Comparison of ENCODE assay signal across 34 cellular contexts in the genomic region with DNA sequence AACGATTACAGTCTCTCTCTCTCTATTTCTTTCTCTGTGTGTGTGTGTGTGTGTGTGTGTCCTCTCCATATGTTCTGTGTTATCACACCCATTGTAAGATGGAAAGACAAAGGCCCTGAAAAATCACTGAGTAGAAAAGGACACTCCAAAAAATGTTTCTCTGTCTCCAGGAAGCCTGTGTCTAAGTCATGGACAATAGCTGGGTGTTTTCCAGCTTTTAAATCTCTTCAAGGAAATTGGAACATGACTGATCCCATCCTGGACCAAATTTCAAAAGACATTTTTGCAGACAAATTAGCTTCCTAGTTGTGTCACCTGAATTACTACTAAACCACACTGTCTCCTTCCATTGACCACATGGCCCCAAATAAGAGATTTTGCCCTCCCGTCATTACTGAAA. TPM values are rescaled to one million over a fixed set of nuclear protein-coding genes. Genes with fewer than 3 reads are reported as not detected.
"Had no signal": no experiment of that assay in that cellular context is flagged by ENCODE, and none has a peak within 500 bp of the region (broad histone marks: within the 10 kb centered on the region; RNA-seq: fewer than 3 reads in every experiment).

No MANE protein-coding gene starts in this region.

- H3K4me3 Mint-ChIP-seq: activated B cell treated with CpG ODN at 0.5 μM for 24 hours; activated CD8-positive, alpha-beta T cell treated with anti-CD3 and anti-CD28 coated beads for 36 hours; activated naive CD4-positive, alpha-beta T cell treated with anti-CD3 and anti-CD28 coated beads for 36 hours; activated naive CD8-positive, alpha-beta T cell treated with anti-CD3 and anti-CD28 coated beads, Interleukin-2, amount 10 ng/mL, durations not matched to agents 7 days and 5 days; activated T-cell treated with anti-CD3 and anti-CD28 coated beads, Interleukin-2, amount 50 U/mL, for 4 hours; activated T-helper 17 cell treated with anti-CD3 and anti-CD28 coated beads, Interleukin-2, amount 50 U/mL, for 72 hours; central memory CD8-positive, alpha-beta T cell; dendritic cell treated with granulocyte-macrophage colony-stimulating factor and Interleukin-4, amounts not matched to agents 40 ng/mL and 50 ng/mL, for 4 days; effector memory CD8-positive, alpha-beta T cell; T-helper 17 cell; T-helper 2 cell treated with Interferon-gamma antibody and Interleukin-4, amounts not matched to agents 5 μg/mL and 100 μg/mL, for 36 hours had no signal

- H3K27me3 ChIP-seq: ascending aorta, esophagus muscularis mucosa, gastrocnemius medialis had no signal

- H3K36me3 Mint-ChIP-seq: activated naive CD4-positive, alpha-beta T cell treated with anti-CD3 and anti-CD28 coated beads, Interleukin-2, amount 50 U/mL, for 72 hours; activated naive CD8-positive, alpha-beta T cell treated with anti-CD3 and anti-CD28 coated beads, Interleukin-2, amount 10 ng/mL, durations not matched to agents 7 days and 5 days had no signal

- H3K4me3 ChIP-seq: ascending aorta, coronary artery, esophagus muscularis mucosa, gastrocnemius medialis, heart left ventricle had no signal

- H3K36me3 ChIP-seq: ascending aorta, brain microvascular endothelial cell, esophagus muscularis mucosa, gastrocnemius medialis, heart left ventricle, WERI-Rb-1 had no signal

- H3K27ac ChIP-seq: ascending aorta, brain microvascular endothelial cell, coronary artery, esophagus muscularis mucosa, foreskin keratinocyte, gastrocnemius medialis, WERI-Rb-1 had no signal

- H3K4me1 ChIP-seq: foreskin keratinocyte had no signal

- FAIRE-seq: bronchial epithelial cell had no signal

- ATAC-seq: activated CD4-positive, CD25-positive, alpha-beta regulatory T cell treated with anti-CD3 and anti-CD28 coated beads, Interleukin-2, amount 50 U/mL, for 24 hours; activated CD8-positive, alpha-beta T cell treated with anti-CD3 and anti-CD28 coated beads for 36 hours; activated naive CD4-positive, alpha-beta T cell treated with anti-CD3 and anti-CD28 coated beads, Interleukin-2, amount 50 U/mL, for 72 hours; activated T-cell treated with anti-CD3 and anti-CD28 coated beads, Interleukin-2, amount 50 U/mL, for 4 hours; activated T-helper 17 cell treated with anti-CD3 and anti-CD28 coated beads, Interleukin-2, amount 50 U/mL, for 72 hours; effector memory CD8-positive, alpha-beta T cell; foreskin keratinocyte; gastrocnemius medialis; T-helper 17 cell had no signal

- H3K4me1 Mint-ChIP-seq: activated T-helper 17 cell treated with anti-CD3 and anti-CD28 coated beads, Interleukin-2, amount 50 U/mL, for 72 hours; T-helper 17 cell had no signal

- H3K9me3 ChIP-seq: ascending aorta, esophagus muscularis mucosa, gastrocnemius medialis, heart left ventricle had no signal

- DNase-seq: activated B cell treated with CpG ODN at 0.5 μM for 24 hours; activated CD4-positive, alpha-beta T cell treated with anti-CD3 and anti-CD28 coated beads for 48 hours; activated CD4-positive, alpha-beta T cell treated with anti-CD3 and anti-CD28 coated beads, Interleukin-2, amount 50 U/mL, for 1 hour; activated CD4-positive, alpha-beta T cell treated with anti-CD3 and anti-CD28 coated beads, Interleukin-2, amount 50 U/mL, for 48 hours; activated CD8-positive, alpha-beta memory T cell treated with anti-CD3 and anti-CD28 coated beads for 24 hours; activated CD8-positive, alpha-beta T cell treated with anti-CD3 and anti-CD28 coated beads for 36 hours; activated effector memory CD4-positive, alpha-beta T cell treated with Interleukin-2 at 50 U/mL for 16 hours; activated gamma-delta T cell treated with Interleukin-2 at 50 U/mL for 16 hours; activated naive CD4-positive, alpha-beta T cell treated with anti-CD3 and anti-CD28 coated beads for 36 hours; activated naive CD8-positive, alpha-beta T cell treated with anti-CD3 and anti-CD28 coated beads, Interleukin-2, amount 10 ng/mL, durations not matched to agents 7 days and 5 days; activated T-cell treated with anti-CD3 and anti-CD28 coated beads, Interleukin-2, amount 50 U/mL, for 4 hours; brain microvascular endothelial cell; effector CD4-positive, alpha-beta T cell; effector memory CD8-positive, alpha-beta T cell; erythroblast; foreskin keratinocyte; gastrocnemius medialis; glutamatergic neuron; heart left ventricle; T-helper 1 cell; T-helper 17 cell; T1000; WERI-Rb-1 had no signal

- H3K27ac Mint-ChIP-seq: activated B cell treated with CpG ODN at 0.5 μM for 24 hours; activated CD8-positive, alpha-beta T cell treated with anti-CD3 and anti-CD28 coated beads for 36 hours; activated naive CD4-positive, alpha-beta T cell treated with anti-CD3 and anti-CD28 coated beads for 36 hours; activated naive CD4-positive, alpha-beta T cell treated with anti-CD3 and anti-CD28 coated beads, Interleukin-2, amount 50 U/mL, for 72 hours; activated naive CD8-positive, alpha-beta T cell treated with anti-CD3 and anti-CD28 coated beads, Interleukin-2, amount 10 ng/mL, durations not matched to agents 7 days and 5 days; activated T-helper 17 cell treated with anti-CD3 and anti-CD28 coated beads, Interleukin-2, amount 50 U/mL, for 72 hours; dendritic cell treated with granulocyte-macrophage colony-stimulating factor and Interleukin-4, amounts not matched to agents 40 ng/mL and 50 ng/mL, for 4 days; effector memory CD8-positive, alpha-beta T cell; T-helper 17 cell; T-helper 2 cell treated with Interferon-gamma antibody and Interleukin-4, amounts not matched to agents 5 μg/mL and 100 μg/mL, for 36 hours had no signal

- H3K9me3 Mint-ChIP-seq: activated B cell treated with CpG ODN at 0.5 μM for 24 hours; activated CD8-positive, alpha-beta T cell treated with anti-CD3 and anti-CD28 coated beads for 36 hours; activated naive CD4-positive, alpha-beta T cell treated with anti-CD3 and anti-CD28 coated beads for 36 hours; activated naive CD4-positive, alpha-beta T cell treated with anti-CD3 and anti-CD28 coated beads, Interleukin-2, amount 50 U/mL, for 72 hours; activated naive CD8-positive, alpha-beta T cell treated with anti-CD3 and anti-CD28 coated beads, Interleukin-2, amount 10 ng/mL, durations not matched to agents 7 days and 5 days; activated T-cell treated with anti-CD3 and anti-CD28 coated beads, Interleukin-2, amount 50 U/mL, for 4 hours; activated T-helper 17 cell treated with anti-CD3 and anti-CD28 coated beads, Interleukin-2, amount 50 U/mL, for 72 hours; central memory CD8-positive, alpha-beta T cell; dendritic cell treated with granulocyte-macrophage colony-stimulating factor and Interleukin-4, amounts not matched to agents 40 ng/mL and 50 ng/mL, for 4 days; effector memory CD8-positive, alpha-beta T cell; T-helper 2 cell treated with Interferon-gamma antibody and Interleukin-4, amounts not matched to agents 5 μg/mL and 100 μg/mL, for 36 hours had no signal

RNA-seq across cellular contexts. Expression of gene LMX1A, which starts 31.0 kb away (rescaled TPM):
- total RNA-seq: activated B cell treated with CpG ODN at 0.5 μM for 24 hours; activated CD8-positive, alpha-beta T cell treated with anti-CD3 and anti-CD28 coated beads for 36 hours; activated naive CD4-positive, alpha-beta T cell treated with anti-CD3 and anti-CD28 coated beads for 36 hours; activated naive CD4-positive, alpha-beta T cell treated with anti-CD3 and anti-CD28 coated beads, Interleukin-2, amount 50 U/mL, for 72 hours; activated naive CD8-positive, alpha-beta T cell treated with anti-CD3 and anti-CD28 coated beads, Interleukin-2, amount 10 ng/mL, durations not matched to agents 7 days and 5 days; activated T-cell treated with anti-CD3 and anti-CD28 coated beads, Interleukin-2, amount 50 U/mL, for 4 hours; activated T-helper 17 cell treated with anti-CD3 and anti-CD28 coated beads, Interleukin-2, amount 50 U/mL, for 72 hours; bronchial epithelial cell; fibroblast of lung; foreskin keratinocyte; T-helper 17 cell had no signal

RNA-seq across cellular contexts. Expression of gene RXRG, which starts 57.4 kb away (rescaled TPM):
- total RNA-seq: activated B cell treated with CpG ODN at 0.5 μM for 24 hours; activated CD8-positive, alpha-beta T cell treated with anti-CD3 and anti-CD28 coated beads for 36 hours; activated naive CD4-positive, alpha-beta T cell treated with anti-CD3 and anti-CD28 coated beads for 36 hours; activated naive CD8-positive, alpha-beta T cell treated with anti-CD3 and anti-CD28 coated beads, Interleukin-2, amount 10 ng/mL, durations not matched to agents 7 days and 5 days; activated T-cell treated with anti-CD3 and anti-CD28 coated beads, Interleukin-2, amount 50 U/mL, for 4 hours; activated T-helper 17 cell treated with anti-CD3 and anti-CD28 coated beads, Interleukin-2, amount 50 U/mL, for 72 hours; ascending aorta; bronchial epithelial cell; foreskin keratinocyte; T-helper 17 cell had no signal
